In genomic region chr7:130843703-130844102, GRCh38 we compare ENCODE assay signal across 15 cellular contexts.
DNase-seq lines count a peak whose midpoint lies in the region; TF ChIP-seq lines count a peak whose summit lies in the region.
"Had no signal": no experiment of that assay in that cellular context is flagged by ENCODE, and none has a peak within 500 bp of the region (broad histone marks: within the 10 kb centered on the region; RNA-seq: fewer than 3 reads in every experiment).

No MANE protein-coding gene starts in this region.

- H3K36me3 ChIP-seq in breast epithelium: no peaks in the 10 kb centered on the region
- H3K36me3 ChIP-seq: BLaER1 had no signal

- H3K56ac ChIP-seq in H9 (ENCODE audit: insufficient read length, low read depth, low read length): no peak overlapping the region

- H2BK12ac ChIP-seq in H9 (ENCODE audit: insufficient read length, low read depth, low read length): no peak overlapping the region

- no peak overlapping the region for H2BK20ac ChIP-seq in H9 (ENCODE audit: low read depth, low read length, poor library complexity, severe bottlenecking)

- CTCF ChIA-PET in activated naive CD4-positive, alpha-beta T cell treated with anti-CD3 and anti-CD28 coated beads, Interleukin-2, amount 10 ng/mL, durations not matched to agents 7 days and 5 days (lab: Charles Lee): no interaction called here
- CTCF ChIA-PET in activated naive CD4-positive, alpha-beta T cell treated with anti-CD3 and anti-CD28 coated beads for 36 hours (lab: Charles Lee): no interaction called here
- CTCF ChIA-PET in RWPE1 (lab: Yijun Ruan, JAX): interaction anchor here (0.6 kb wide), 2 partner anchors 84 to 100 kb away, joined by 3 to 4 read pairs; no protein-coding TSS in a partner anchor

- H4K5ac ChIP-seq in H9 (ENCODE audit: insufficient read length, low read depth, low read length): no peak overlapping the region

- no peak overlapping the region for H2BK5ac ChIP-seq in H9 (ENCODE audit: insufficient read length, low read length)

- H3K79me2 ChIP-seq in H9 (ENCODE audit: insufficient read depth, low read length): no peaks in the 10 kb centered on the region

- no peaks in the 10 kb centered on the region for H3K36me3 Mint-ChIP-seq in activated naive CD4-positive, alpha-beta T cell treated with anti-CD3 and anti-CD28 coated beads, Interleukin-2, amount 10 ng/mL, durations not matched to agents 7 days and 5 days
- H3K36me3 Mint-ChIP-seq in activated naive CD4-positive, alpha-beta T cell treated with anti-CD3 and anti-CD28 coated beads for 36 hours (ENCODE audit: low read depth): peaks cover 2% of the 10 kb centered on the region
- H3K36me3 Mint-ChIP-seq in H9 (ENCODE audit: insufficient read depth in 1 of 3, low read depth in 3 of 3): no peaks in the 10 kb centered on the region

- peaks cover 17% of the 10 kb centered on the region for H3K27me3 Mint-ChIP-seq in activated naive CD4-positive, alpha-beta T cell treated with anti-CD3 and anti-CD28 coated beads, Interleukin-2, amount 10 ng/mL, durations not matched to agents 7 days and 5 days
- peaks cover 36% of the 10 kb centered on the region for H3K27me3 Mint-ChIP-seq in activated naive CD4-positive, alpha-beta T cell treated with anti-CD3 and anti-CD28 coated beads for 36 hours (ENCODE audit: low read depth)
- peaks cover 5% of the 10 kb centered on the region for H3K27me3 Mint-ChIP-seq in H9 (ENCODE audit: low read depth)

- no peak overlapping the region for H3K4me2 ChIP-seq in H9 (ENCODE audit: insufficient read depth, insufficient read length, low read length)
- H3K4me2 ChIP-seq: BLaER1 had no signal

- H3K23me2 ChIP-seq in H9 (ENCODE audit: insufficient read length, low read depth, low read length, poor library complexity, severe bottlenecking): no peaks in the 10 kb centered on the region

- no peaks in the 10 kb centered on the region for H3K27me3 ChIP-seq in breast epithelium
- no peaks in the 10 kb centered on the region for H3K27me3 ChIP-seq in H9 (ENCODE audit: insufficient read depth, low read length)
- H3K27me3 ChIP-seq: BLaER1 had no signal

- no peak overlapping the region for H3K4me3 ChIP-seq in breast epithelium
- H3K4me3 ChIP-seq: BLaER1 had no signal

- no peak for DNase-seq in activated naive CD4-positive, alpha-beta T cell treated with anti-CD3 and anti-CD28 coated beads, Interleukin-2, amount 10 ng/mL, durations not matched to agents 7 days and 5 days
- no peak for DNase-seq in activated naive CD4-positive, alpha-beta T cell treated with anti-CD3 and anti-CD28 coated beads for 36 hours
- DNase-seq in RWPE1 (ENCODE audit: low spot score) (no peak), epithelial cell of prostate (ENCODE audit: low read depth, low spot score) (no peak), breast epithelium (ENCODE audit: low spot score in 2 of 2) (no peak), superior temporal gyrus (ENCODE audit: extremely low spot score) (no peak), H9 (no peak)
- DNase-seq: AML-193; Caco-2; CD8-positive, alpha-beta memory T cell; DND-41; GDM1; H7 had no signal

- no peaks in the 10 kb centered on the region for H3K9me3 ChIP-seq in breast epithelium
- H3K9me3 ChIP-seq in H9 (ENCODE audit: control insufficient read depth, low read depth, low read length): no peaks in the 10 kb centered on the region
- H3K9me3 ChIP-seq: BLaER1, Caco-2 had no signal

- POLR2A ChIA-PET in RWPE1 (lab: Yijun Ruan, JAX; ENCODE audit: low non-redundant PET): no interaction called here

- H3K27ac ChIP-seq in RWPE1 (peak overlapping the region; percentile 72), epithelial cell of prostate (peak overlapping the region; percentile 99), breast epithelium (no peak overlapping the region), H9 (ENCODE audit: insufficient read length, low read depth, low read length) (no peak overlapping the region)
- H3K27ac ChIP-seq: 22Rv1, BLaER1 had no signal

- H3K23ac ChIP-seq in H9 (ENCODE audit: insufficient read length, low read depth, low read length): no peak overlapping the region

- H3K9me3 Mint-ChIP-seq in activated naive CD4-positive, alpha-beta T cell treated with anti-CD3 and anti-CD28 coated beads, Interleukin-2, amount 10 ng/mL, durations not matched to agents 7 days and 5 days: no peaks in the 10 kb centered on the region
- H3K9me3 Mint-ChIP-seq in activated naive CD4-positive, alpha-beta T cell treated with anti-CD3 and anti-CD28 coated beads for 36 hours: no peaks in the 10 kb centered on the region
- H3K9me3 Mint-ChIP-seq in H9: no peaks in the 10 kb centered on the region

- H3K4ac ChIP-seq in H9 (ENCODE audit: low read depth, low read length): no peak overlapping the region

- H4K8ac ChIP-seq in H9 (replicated peaks; ENCODE audit: insufficient read length, low read depth, low read length): no peak overlapping the region

- peaks cover 18% of the 10 kb centered on the region for H3K4me1 Mint-ChIP-seq in activated naive CD4-positive, alpha-beta T cell treated with anti-CD3 and anti-CD28 coated beads, Interleukin-2, amount 10 ng/mL, durations not matched to agents 7 days and 5 days
- H3K4me1 Mint-ChIP-seq in activated naive CD4-positive, alpha-beta T cell treated with anti-CD3 and anti-CD28 coated beads for 36 hours (ENCODE audit: low read depth): peaks cover 20% of the 10 kb centered on the region
- H3K4me1 Mint-ChIP-seq in H9: no peaks in the 10 kb centered on the region

- no peak overlapping the region for H3K4me3 Mint-ChIP-seq in activated naive CD4-positive, alpha-beta T cell treated with anti-CD3 and anti-CD28 coated beads, Interleukin-2, amount 10 ng/mL, durations not matched to agents 7 days and 5 days
- no peak overlapping the region for H3K4me3 Mint-ChIP-seq in activated naive CD4-positive, alpha-beta T cell treated with anti-CD3 and anti-CD28 coated beads for 36 hours
- no peak overlapping the region; a peak in 1 of 5 replicates for H3K4me3 Mint-ChIP-seq in H9
- H3K4me3 Mint-ChIP-seq: CD8-positive, alpha-beta memory T cell had no signal

- no peak overlapping the region for H3K14ac ChIP-seq in H9 (ENCODE audit: insufficient read depth, low read length)

- H2AFZ ChIP-seq in H9 (ENCODE audit: low read length): no peak overlapping the region

- H3T11ph ChIP-seq in H9 (ENCODE audit: low read length): no peak overlapping the region

- H3K79me1 ChIP-seq in H9 (ENCODE audit: insufficient read depth, low read depth, low read length, poor library complexity, severe bottlenecking): no peaks in the 10 kb centered on the region

- TF ChIP-seq POLR2A in breast epithelium (IDR thresholded peaks at IDR 0.05): no peak

- H3K18ac ChIP-seq in H9 (ENCODE audit: insufficient read length, low read depth, low read length): no peak overlapping the region

- no peak overlapping the region for H3K9ac ChIP-seq in H9 (ENCODE audit: extremely low read depth, insufficient read length, low read length)
- H3K9ac ChIP-seq: BLaER1 had no signal

- no peak overlapping the region for H4K91ac ChIP-seq in H9 (ENCODE audit: insufficient read length, low read depth, low read length)

- peak overlapping the region; percentile 71 for H3K27ac Mint-ChIP-seq in activated naive CD4-positive, alpha-beta T cell treated with anti-CD3 and anti-CD28 coated beads, Interleukin-2, amount 10 ng/mL, durations not matched to agents 7 days and 5 days
- no peak overlapping the region for H3K27ac Mint-ChIP-seq in activated naive CD4-positive, alpha-beta T cell treated with anti-CD3 and anti-CD28 coated beads for 36 hours
- peak overlapping the region in 1 of 3 experiments; percentile 76; a peak in 1 of 7 replicates for H3K27ac Mint-ChIP-seq in H9
- H3K27ac Mint-ChIP-seq: CD8-positive, alpha-beta memory T cell had no signal

- H2BK15ac ChIP-seq in H9 (ENCODE audit: low read depth, low read length): no peak overlapping the region

- no peak overlapping the region for H2BK120ac ChIP-seq in H9 (ENCODE audit: low read depth, low read length, poor library complexity, severe bottlenecking)

- H3K4me1 ChIP-seq in breast epithelium: no peaks in the 10 kb centered on the region
- no peaks in the 10 kb centered on the region for H3K4me1 ChIP-seq in H9 (ENCODE audit: insufficient read depth, low read length)
- H3K4me1 ChIP-seq: Caco-2 had no signal

- no peaks in the 10 kb centered on the region for H4K20me1 ChIP-seq in H9 (ENCODE audit: control insufficient read depth, insufficient read depth, insufficient read length)
- H4K20me1 ChIP-seq: BLaER1 had no signal

- intact Hi-C loops in activated naive CD4-positive, alpha-beta T cell treated with anti-CD3 and anti-CD28 coated beads for 36 hours (cut with micrococcal nuclease): no loop called here
- intact Hi-C loops in breast epithelium (cut with DNase I; ENCODE audit: low total_unique reads): no loop called here

- TF ChIP-seq CTCF in RWPE1 (conservative IDR thresholded peaks at IDR 0.05; ENCODE audit: low read depth) (no peak), breast epithelium (IDR thresholded peaks at IDR 0.05) (no peak), H9 (conservative IDR thresholded peaks at IDR 0.05) (no peak)

- no peak overlapping the region for H2AK5ac ChIP-seq in H9 (ENCODE audit: insufficient read length, low read length)

- no CpG with 5 or more reads among the region's 11 CpGs for WGBS in H9 (ENCODE audit: extremely low coverage, insufficient read length, low lambda C conversion rate)

Comparison
In these comparisons a context has a peak if more than half of its experiments do, and no peak if none do; other contexts are left out.
1. H3K27ac ChIP-seq: peak in RWPE1 (single experiment) and epithelial cell of prostate (single experiment); none in breast epithelium (0 of 2) and H9 (single experiment).